ENCODE assay signal across 8 cellular contexts in the genomic region with DNA sequence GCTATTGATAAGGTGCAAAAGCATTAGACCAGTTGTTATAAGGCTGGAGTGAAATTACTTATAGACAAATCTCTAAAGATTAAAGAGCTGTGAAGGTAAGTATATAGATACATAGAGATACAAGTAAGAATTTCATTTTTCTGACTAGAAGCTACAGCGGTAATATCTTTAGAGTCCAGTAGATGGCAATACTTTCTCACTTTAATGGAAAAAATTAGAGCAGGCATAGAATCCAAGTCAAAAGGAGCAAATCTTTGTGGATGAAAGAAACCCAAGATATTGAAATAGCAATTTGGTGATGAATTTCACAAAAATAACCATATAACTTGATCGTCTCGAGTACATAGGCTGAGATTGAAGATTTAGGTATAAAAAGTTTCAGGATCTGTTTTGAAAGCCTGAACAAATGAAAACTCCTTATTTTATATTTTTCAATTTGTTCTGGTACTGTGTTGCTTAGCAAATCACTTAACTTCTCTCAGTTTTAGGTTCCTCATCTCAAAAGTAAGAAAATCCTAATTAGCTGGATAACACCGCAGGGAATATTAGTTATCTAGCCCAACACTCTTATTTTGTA.
A peak's percentile ranks its signal among the peaks of the same experiment; 100 is the strongest.
DNase-seq lines count a peak whose midpoint lies in the region; ATAC-seq, FAIRE-seq and TF ChIP-seq lines count a peak whose summit lies in the region.

No MANE protein-coding gene starts in this region.

- H3K27me3 ChIP-seq in DOHH2 (ENCODE audit: control insufficient read depth, low read length) (no peaks in the 10 kb centered on the region), RWPE2 (ENCODE audit: insufficient read depth, poor library complexity, severe bottlenecking) (no peaks in the 10 kb centered on the region), fibroblast of lung (ENCODE audit: control insufficient read depth, insufficient read depth, low read length) (no peaks in the 10 kb centered on the region), pancreas (no peaks in the 10 kb centered on the region), aorta (ENCODE audit: control insufficient read depth in 1 of 2, insufficient read depth in 2 of 2, low read length in 1 of 2) (no peaks in the 10 kb centered on the region)

- no peak overlapping the region for H3K9ac ChIP-seq in fibroblast of lung (ENCODE audit: insufficient read depth, low read length)

- peak; percentile 80 to 81 for DNase-seq in Kasumi-1 (lab: John Stamatoyannopoulos, UW)
- DNase-seq in RWPE2 (ENCODE audit: low spot score) = no peak
- peak; percentile 40 to 67 for DNase-seq in fibroblast of lung (ENCODE audit: low read depth in 2 of 2)
- DNase-seq in pancreas = no peak
- no peak for DNase-seq in aorta
- DNase-seq in stimulated activated naive CD8-positive, alpha-beta T cell treated with anti-CD3 and anti-CD28 coated beads, Interleukin-15, Interleukin-2, amounts not matched to agents 100 U/mL and 50 U/mL, for 24 hours = no peak

- TF ChIP-seq CTCF in DOHH2 (IDR thresholded peaks at IDR 0.05; ENCODE audit: low read depth, low read length, poor library complexity, severe bottlenecking) (peak; percentile 68), RWPE2 (IDR thresholded peaks at IDR 0.05; ENCODE audit: poor library complexity, severe bottlenecking) (peak; percentile 81), fibroblast of lung (conservative IDR thresholded peaks at IDR 0.05 in 1 of 2, IDR thresholded peaks at IDR 0.05 in 1 of 2; ENCODE audit: low read depth in 1 of 2, low read length in 2 of 2) (peak in 1 of 2 donors; percentile 60), pancreas (IDR thresholded peaks at IDR 0.05) (peak; percentile 39 to 53 (median 51))

- ATAC-seq in RWPE2 (ENCODE audit: low read depth) = peak; percentile 51; the same call in 1 of the 3 replicates
- peak; percentile 48 to 85 (median 80) for ATAC-seq in pancreas
- no peak for ATAC-seq in aorta (ENCODE audit: low FRiP score)
- no peak for ATAC-seq in stimulated activated naive CD8-positive, alpha-beta T cell treated with anti-CD3 and anti-CD28 coated beads, Interleukin-15, Interleukin-2, amounts not matched to agents 100 U/mL and 50 U/mL, for 24 hours
- ATAC-seq in GM21723 (IDR thresholded peaks at IDR 0.05; ENCODE audit: unreplicated experiment) = no peak

- H4K20me1 ChIP-seq in DOHH2 (ENCODE audit: control insufficient read depth, insufficient read depth, low read depth, low read length) = peaks cover 11% of the 10 kb centered on the region
- H4K20me1 ChIP-seq in fibroblast of lung (ENCODE audit: control insufficient read depth, extremely low read depth, insufficient read depth, low read length) = no peaks in the 10 kb centered on the region

- peak overlapping the region; percentile 25 for H3K27ac ChIP-seq in DOHH2 (ENCODE audit: low read depth, low read length)
- no peak overlapping the region for H3K27ac ChIP-seq in RWPE2 (ENCODE audit: poor library complexity, severe bottlenecking)
- H3K27ac ChIP-seq in fibroblast of lung (ENCODE audit: insufficient read depth, low read length) = no peak overlapping the region
- no peak overlapping the region for H3K27ac ChIP-seq in pancreas
- H3K27ac ChIP-seq in aorta (ENCODE audit: low read depth in 1 of 2, low read length in 2 of 2) = no peak overlapping the region

- H3K79me2 ChIP-seq in DOHH2 (ENCODE audit: control insufficient read depth, low read length) = peaks cover 85% of the 10 kb centered on the region
- H3K79me2 ChIP-seq in fibroblast of lung (ENCODE audit: control insufficient read depth, insufficient read depth, low read length) = no peaks in the 10 kb centered on the region

- H3K4me2 ChIP-seq in DOHH2 (ENCODE audit: low read length) (no peak overlapping the region), fibroblast of lung (ENCODE audit: extremely low read depth, insufficient read depth, low read length) (no peak overlapping the region)

- peaks cover 46% of the 10 kb centered on the region for H3K4me1 ChIP-seq in DOHH2 (ENCODE audit: control insufficient read depth, low read length)
- no peaks in the 10 kb centered on the region for H3K4me1 ChIP-seq in RWPE2 (ENCODE audit: insufficient read depth, poor library complexity, severe bottlenecking)
- no peaks in the 10 kb centered on the region for H3K4me1 ChIP-seq in fibroblast of lung (ENCODE audit: control insufficient read depth, extremely low read depth, insufficient read depth, low read length)
- H3K4me1 ChIP-seq in pancreas = no peaks in the 10 kb centered on the region
- no peaks in the 10 kb centered on the region for H3K4me1 ChIP-seq in aorta (ENCODE audit: control insufficient read depth in 1 of 2, insufficient read depth in 2 of 2, low read length in 2 of 2)

- WGBS in pancreas, 2 donors = 26 to 31% methylated on average over 4 of the region's 4 CpGs
- 22% methylated on average over 4 of the region's 4 CpGs for WGBS in aorta, 2 donors

- FAIRE-seq in pancreas (lab: Jason Lieb, UNC) = peak; percentile 96

- H2AFZ ChIP-seq in fibroblast of lung (ENCODE audit: low read length) = no peak overlapping the region

- no peaks in the 10 kb centered on the region for H3K9me3 ChIP-seq in DOHH2 (ENCODE audit: control insufficient read depth, insufficient read depth, low read length)
- no peaks in the 10 kb centered on the region for H3K9me3 ChIP-seq in RWPE2 (ENCODE audit: severe bottlenecking)
- H3K9me3 ChIP-seq in fibroblast of lung (ENCODE audit: control insufficient read depth, insufficient read depth, low read depth, low read length) = no peaks in the 10 kb centered on the region
- H3K9me3 ChIP-seq in pancreas = no peaks in the 10 kb centered on the region
- no peaks in the 10 kb centered on the region for H3K9me3 ChIP-seq in aorta (ENCODE audit: control insufficient read depth, low read length)

- H3K9me2 ChIP-seq in DOHH2 (replicated peaks; ENCODE audit: control insufficient read depth, low read length) = no peaks in the 10 kb centered on the region

- H3K4me3 ChIP-seq in DOHH2 (ENCODE audit: low read length) = no peak overlapping the region
- H3K4me3 ChIP-seq in RWPE2 (ENCODE audit: severe bottlenecking) = no peak overlapping the region
- no peak overlapping the region for H3K4me3 ChIP-seq in fibroblast of lung (replicated peaks in 1 of 4; ENCODE audit: control extremely low read depth in 1 of 4, insufficient read depth in 1 of 4, low read depth in 3 of 4, low read length in 4 of 4)
- no peak overlapping the region for H3K4me3 ChIP-seq in pancreas
- no peak overlapping the region for H3K4me3 ChIP-seq in aorta (ENCODE audit: low read length in 2 of 2)

- intact Hi-C loops in pancreas (cut with DNase I) (loop anchor here in 2 of 3 donors (5.0 to 10.0 kb wide), 2 partner anchors 258 to 260 kb away; no protein-coding TSS in a partner anchor), aorta (cut with DNase I) (loop anchor here (1.0 to 5.0 kb wide), 3 partner anchors 255 to 425 kb away; no protein-coding TSS in a partner anchor)

- H3K36me3 ChIP-seq in DOHH2 (ENCODE audit: control insufficient read depth, low read length) (peaks cover 85% of the 10 kb centered on the region), RWPE2 (ENCODE audit: low read depth) (peaks cover 5% of the 10 kb centered on the region; the same call in 1 of the 2 replicates), fibroblast of lung (ENCODE audit: control insufficient read depth, insufficient read depth, low read length) (no peaks in the 10 kb centered on the region), pancreas (no peaks in the 10 kb centered on the region), aorta (ENCODE audit: control insufficient read depth in 1 of 2, insufficient read depth in 2 of 2, low read length in 1 of 2) (peaks cover 0 to 2% of the 10 kb centered on the region in 2 donors)

- peaks cover 24% of the 10 kb centered on the region for H3F3A ChIP-seq in DOHH2 (ENCODE audit: control insufficient read depth, insufficient read depth)

Comparison
In these comparisons a context has a peak if more than half of its experiments do, and no peak if none do; other contexts are left out.
1. DNase-seq: peak in Kasumi-1 (2 of 2) and fibroblast of lung (2 of 2); none in RWPE2 (single experiment), pancreas (0 of 6), aorta (0 of 2) and stimulated activated naive CD8-positive, alpha-beta T cell treated with anti-CD3 and anti-CD28 coated beads, Interleukin-15, Interleukin-2, amounts not matched to agents 100 U/mL and 50 U/mL, for 24 hours (single experiment).
2. ATAC-seq: peak in RWPE2 (single experiment) and pancreas (4 of 4); none in aorta (single experiment), stimulated activated naive CD8-positive, alpha-beta T cell treated with anti-CD3 and anti-CD28 coated beads, Interleukin-15, Interleukin-2, amounts not matched to agents 100 U/mL and 50 U/mL, for 24 hours (single experiment) and GM21723 (single experiment).